ENCODE assay signal across 11 cellular contexts in genomic region chr12:108645686-108646596, GRCh38. TPM values are rescaled to one million over a fixed set of nuclear protein-coding genes. Genes with fewer than 3 reads are reported as not detected.
DNase-seq lines count a peak whose midpoint lies in the region; ATAC-seq and TF ChIP-seq lines count a peak whose summit lies in the region.
"Had no signal": no experiment of that assay in that cellular context is flagged by ENCODE, and none has a peak within 500 bp of the region (broad histone marks: within the 10 kb centered on the region; RNA-seq: fewer than 3 reads in every experiment).

No MANE protein-coding gene starts in this region.

- CTCF ChIA-PET in activated naive CD4-positive, alpha-beta T cell treated with anti-CD3 and anti-CD28 coated beads for 36 hours (lab: Charles Lee): interaction anchor here (0.6 to 3.5 kb wide), 9 partner anchors 8 to 213 kb away, joined by 3 to 17 read pairs (median 5); partner anchors contain the start of gene SELPLG
- CTCF ChIA-PET in activated CD8-positive, alpha-beta T cell treated with anti-CD3 and anti-CD28 coated beads for 36 hours (lab: Charles Lee): interaction anchor here (0.9 to 2.7 kb wide), 11 partner anchors 8 to 305 kb away, joined by 3 to 21 read pairs (median 6); no protein-coding TSS in a partner anchor

- H3K27ac ChIP-seq in substantia nigra (ENCODE audit: low read depth, low read length, poor library complexity, severe bottlenecking): peak overlapping the region; percentile 18
- H3K27ac ChIP-seq: WERI-Rb-1 had no signal

- peak overlapping the region; percentile 49 for H3K4me3 Mint-ChIP-seq in activated naive CD4-positive, alpha-beta T cell treated with anti-CD3 and anti-CD28 coated beads for 36 hours
- H3K4me3 Mint-ChIP-seq in activated CD8-positive, alpha-beta T cell treated with anti-CD3 and anti-CD28 coated beads for 36 hours: peak overlapping the region; percentile 25
- peak overlapping the region in 1 of 5 donors; percentile 35 for H3K4me3 Mint-ChIP-seq in immature natural killer cell

- peaks cover 7% of the 10 kb centered on the region for H3K36me3 Mint-ChIP-seq in activated naive CD4-positive, alpha-beta T cell treated with anti-CD3 and anti-CD28 coated beads for 36 hours (ENCODE audit: low read depth)
- H3K36me3 Mint-ChIP-seq in activated CD8-positive, alpha-beta T cell treated with anti-CD3 and anti-CD28 coated beads for 36 hours (ENCODE audit: low read depth): peaks cover 24% of the 10 kb centered on the region
- H3K36me3 Mint-ChIP-seq in immature natural killer cell: peaks cover 11 to 22% (median 19%) of the 10 kb centered on the region in 3 donors

- no peak for TF ChIP-seq CTCF in activated CD8-positive, alpha-beta T cell treated with anti-CD3 and anti-CD28 coated beads for 36 hours (IDR thresholded peaks at IDR 0.05)

- H3K9me3 Mint-ChIP-seq in activated naive CD4-positive, alpha-beta T cell treated with anti-CD3 and anti-CD28 coated beads for 36 hours: no peaks in the 10 kb centered on the region
- no peaks in the 10 kb centered on the region for H3K9me3 Mint-ChIP-seq in activated CD8-positive, alpha-beta T cell treated with anti-CD3 and anti-CD28 coated beads for 36 hours
- no peaks in the 10 kb centered on the region for H3K9me3 Mint-ChIP-seq in immature natural killer cell

- peak overlapping the region; percentile 48 for H3K27ac Mint-ChIP-seq in activated naive CD4-positive, alpha-beta T cell treated with anti-CD3 and anti-CD28 coated beads for 36 hours
- H3K27ac Mint-ChIP-seq in activated CD8-positive, alpha-beta T cell treated with anti-CD3 and anti-CD28 coated beads for 36 hours: peak overlapping the region; percentile 62
- H3K27ac Mint-ChIP-seq in immature natural killer cell: peak overlapping the region in 5 of 6 donors; percentile 39 to 80 (median 53)

- intact Hi-C loops in activated naive CD4-positive, alpha-beta T cell treated with anti-CD3 and anti-CD28 coated beads for 36 hours (cut with micrococcal nuclease): loop anchor here (2.0 kb wide), 1 partner anchor 27 kb away; no protein-coding TSS in a partner anchor
- intact Hi-C loops in activated CD8-positive, alpha-beta T cell treated with anti-CD3 and anti-CD28 coated beads for 36 hours (cut with micrococcal nuclease): no loop called here

- H3K27me3 Mint-ChIP-seq in activated naive CD4-positive, alpha-beta T cell treated with anti-CD3 and anti-CD28 coated beads for 36 hours (ENCODE audit: low read depth): no peaks in the 10 kb centered on the region
- H3K27me3 Mint-ChIP-seq in activated CD8-positive, alpha-beta T cell treated with anti-CD3 and anti-CD28 coated beads for 36 hours: no peaks in the 10 kb centered on the region
- H3K27me3 Mint-ChIP-seq in immature natural killer cell (ENCODE audit: low read depth in 3 of 3): peaks cover 2 to 4% (median 2%) of the 10 kb centered on the region in 3 donors

- POLR2A ChIA-PET in activated CD8-positive, alpha-beta T cell treated with anti-CD3 and anti-CD28 coated beads for 36 hours (lab: Charles Lee): interaction anchor here (0.6 to 1.4 kb wide), 3 partner anchors 9 to 1467 kb away, joined by 3 to 8 read pairs (median 4); no protein-coding TSS in a partner anchor

- ATAC-seq in activated CD8-positive, alpha-beta T cell treated with anti-CD3 and anti-CD28 coated beads for 36 hours: peak; percentile 14
- ATAC-seq: PC-3 had no signal

- H3K4me1 Mint-ChIP-seq in activated naive CD4-positive, alpha-beta T cell treated with anti-CD3 and anti-CD28 coated beads for 36 hours (ENCODE audit: low read depth): peaks cover 38% of the 10 kb centered on the region
- H3K4me1 Mint-ChIP-seq in activated CD8-positive, alpha-beta T cell treated with anti-CD3 and anti-CD28 coated beads for 36 hours (ENCODE audit: low read depth): peaks cover 32% of the 10 kb centered on the region
- peaks cover 8 to 24% of the 10 kb centered on the region in 2 donors for H3K4me1 Mint-ChIP-seq in immature natural killer cell

- in situ Hi-C loops in ACHN (cut with HindIII; ENCODE audit: low pct_ligation_motif_present, low pct_unique_long_range_greater_than_20kb, low sequenced_read_pairs): no loop called here

- DNase-seq in activated naive CD4-positive, alpha-beta T cell treated with anti-CD3 and anti-CD28 coated beads for 36 hours: no peak
- no peak for DNase-seq in activated naive CD4-positive, alpha-beta T cell treated with Interleukin-2 at 50 U/mL for 16 hours
- no peak for DNase-seq in activated CD8-positive, alpha-beta T cell treated with anti-CD3 and anti-CD28 coated beads for 36 hours
- DNase-seq in immature natural killer cell: no peak
- DNase-seq in substantia nigra (lab: John Stamatoyannopoulos, UW): no peak
- no peak for DNase-seq in ACHN
- no peak for DNase-seq in SIG-M5 (lab: John Stamatoyannopoulos, UW)
- DNase-seq in NCI-H1436 (lab: John Stamatoyannopoulos, UW): no peak
- DNase-seq: PC-3; stimulated activated naive CD4-positive, alpha-beta T cell treated with Interleukin-2 at 50 U/mL for 16 hours; WERI-Rb-1 had no signal

RNA-seq across cellular contexts. Expression of gene SELPLG, which starts 12.2 kb away (rescaled TPM):
- 10 to 100 TPM; 19.9 to 21.9 TPM for total RNA-seq in activated naive CD4-positive, alpha-beta T cell treated with anti-CD3 and anti-CD28 coated beads for 36 hours
- 10 to 100 TPM; 22.1 to 23.8 TPM for total RNA-seq in activated CD8-positive, alpha-beta T cell treated with anti-CD3 and anti-CD28 coated beads for 36 hours
- polyA plus RNA-seq in immature natural killer cell: 100 to 1,000 TPM; 429 to 815 (median 508) TPM

RNA-seq across cellular contexts. Expression of gene TMEM119, which starts 48.1 kb away (rescaled TPM):
- total RNA-seq in activated naive CD4-positive, alpha-beta T cell treated with anti-CD3 and anti-CD28 coated beads for 36 hours: not detected
- total RNA-seq in activated CD8-positive, alpha-beta T cell treated with anti-CD3 and anti-CD28 coated beads for 36 hours: not detected
- under 1 TPM in 1 of 3 donors, not detected in 2; 0.47 TPM for polyA plus RNA-seq in immature natural killer cell
- total RNA-seq: PC-3 had no signal
